8 cellular contexts compared by ENCODE assay signal in genomic region chr14:61188936-61189808, GRCh38.
A peak's percentile ranks its signal among the peaks of the same experiment; 100 is the strongest.
DNase-seq lines count a peak whose midpoint lies in the region; ATAC-seq and TF ChIP-seq lines count a peak whose summit lies in the region.

No MANE protein-coding gene starts in this region.

- ATAC-seq in GM21529 (IDR thresholded peaks at IDR 0.05; ENCODE audit: unreplicated experiment) (peak; percentile 75), Panc1 (peak; percentile 90), GM18858 (IDR thresholded peaks at IDR 0.05; ENCODE audit: unreplicated experiment) (no peak)

- BruUV-seq in Panc1 (replicated peaks; lab: Mats Ljungman, UMichigan): no TSS peak

- peak; percentile 82 for TF ChIP-seq CTCF in Panc1 (IDR thresholded peaks at IDR 0.05)

- POLR2A ChIA-PET in Panc1 (lab: Charles Lee): no interaction called here

- no peaks in the 10 kb centered on the region for H3K36me3 ChIP-seq in Panc1 (ENCODE audit: control insufficient read depth, insufficient read depth, low read length)

- H3K4me1 ChIP-seq in Panc1 (ENCODE audit: control insufficient read depth, insufficient read depth, low read length): no peaks in the 10 kb centered on the region

- in situ Hi-C loops in Panc1 (cut with HindIII; ENCODE audit: low pct_unique_long_range_greater_than_20kb, low sequenced_read_pairs): no loop called here

- CTCF ChIA-PET in Panc1 (lab: Charles Lee): interaction anchor here (0.7 kb wide), 1 partner anchor 90 kb away, joined by 3 read pairs; no protein-coding TSS in a partner anchor

- no peak overlapping the region for H3K27ac ChIP-seq in Panc1 (ENCODE audit: low read length)

- peak; percentile 12 for DNase-seq in Ammon's horn (ENCODE audit: low spot score)
- DNase-seq in Panc1 (ENCODE audit: low read depth, low spot score): no peak
- DNase-seq in cerebellum (ENCODE audit: low spot score): peak; percentile 3
- peak; percentile 86 for DNase-seq in left kidney (ENCODE audit: low read depth, low spot score)
- peak; percentile 36 for DNase-seq in stimulated activated CD4-positive, alpha-beta T cell treated with anti-CD3 and anti-CD28 coated beads, Interleukin-4, amount 100 ng/mL, for 1 hour
- DNase-seq in NCI-H82 treated with DMSO at 0.1 percent for 48 hours (lab: John Stamatoyannopoulos, UW; ENCODE audit: unreplicated experiment): no peak

- no peaks in the 10 kb centered on the region for H3K9me3 ChIP-seq in Panc1 (ENCODE audit: control insufficient read depth, insufficient read depth, low read depth, low read length)

- peak overlapping the region; percentile 43 to 66 for H3K4me3 ChIP-seq in Panc1 (ENCODE audit: low read depth in 2 of 2, low read length in 2 of 2)

- H3K27me3 ChIP-seq in Panc1 (ENCODE audit: control insufficient read depth, insufficient read depth, low read length): no peaks in the 10 kb centered on the region

- intact Hi-C loops in Panc1 (cut with micrococcal nuclease; ENCODE audit: unreplicated experiment): no loop called here

Comparison
In these comparisons a context has a peak if more than half of its experiments do, and no peak if none do; other contexts are left out.
1. DNase-seq: peak in Ammon's horn (single experiment), cerebellum (single experiment), left kidney (single experiment) and stimulated activated CD4-positive, alpha-beta T cell treated with anti-CD3 and anti-CD28 coated beads, Interleukin-4, amount 100 ng/mL, for 1 hour (single experiment); none in Panc1 (single experiment) and NCI-H82 treated with DMSO at 0.1 percent for 48 hours (single experiment).